In genomic region chr7:87497482-87497881, GRCh38 we compare ENCODE assay signal across 37 cellular contexts. TPM values are rescaled to one million over a fixed set of nuclear protein-coding genes. Genes with fewer than 3 reads are reported as not detected.
"Had no signal": no experiment of that assay in that cellular context is flagged by ENCODE, and none has a peak within 500 bp of the region (broad histone marks: within the 10 kb centered on the region; RNA-seq: fewer than 3 reads in every experiment).

No MANE protein-coding gene starts in this region.

- H3K36me3 ChIP-seq: SJCRH30 had no signal

- H3K4me1 ChIP-seq: SJCRH30 had no signal

- H3K9ac ChIP-seq: KMS-11 had no signal

- H3K4me2 ChIP-seq: KMS-11, PC-9 had no signal

- H2AFZ ChIP-seq: PC-9 had no signal

- DNase-seq: Karpas-422, KBM-7, MM.1S, NCI-H1048, NCI-H1092 treated with DMSO at 0.1 percent for 48 hours, NCI-H1105 treated with DMSO at 0.1 percent for 48 hours, NCI-H1417, NCI-H1436, NCI-H146, NCI-H1694, NCI-H187, NCI-H1930, NCI-H2029 treated with DMSO at 0.1 percent for 48 hours, NCI-H2081 treated with DMSO at 0.1 percent for 48 hours, NCI-H2107, NCI-H2171, NCI-H226, NCI-H446 treated with DMSO at 0.1 percent for 48 hours, NCI-H510A, NCI-H524, NCI-H526, NCI-H69, NCI-H748 treated with DMSO at 0.1 percent for 48 hours, NCI-H82, PC-9, SHP77, SIG-M5, SJCRH30 had no signal

- FAIRE-seq: RCC 7860 had no signal

- ATAC-seq: Panc1, Right ventricle myocardium inferior, SK-N-SH treated with all-trans-retinoic acid at 6 μM for 48 hours had no signal

- H3K4me3 ChIP-seq: PC-9, SJCRH30, SK-N-MC had no signal

- H3K27ac ChIP-seq: KMS-11, PC-9, RWPE1, SJCRH30, SK-N-MC had no signal

- H3K9me3 ChIP-seq: SJCRH30 had no signal

- H3K27me3 ChIP-seq: SJCRH30 had no signal

RNA-seq across cellular contexts. Expression of gene ABCB4, which starts 22.0 kb away (rescaled TPM):
- total RNA-seq: LHCN-M2, MCF 10A, PC-9 had no signal
